ENCODE assay signal across 15 cellular contexts in the genomic region with DNA sequence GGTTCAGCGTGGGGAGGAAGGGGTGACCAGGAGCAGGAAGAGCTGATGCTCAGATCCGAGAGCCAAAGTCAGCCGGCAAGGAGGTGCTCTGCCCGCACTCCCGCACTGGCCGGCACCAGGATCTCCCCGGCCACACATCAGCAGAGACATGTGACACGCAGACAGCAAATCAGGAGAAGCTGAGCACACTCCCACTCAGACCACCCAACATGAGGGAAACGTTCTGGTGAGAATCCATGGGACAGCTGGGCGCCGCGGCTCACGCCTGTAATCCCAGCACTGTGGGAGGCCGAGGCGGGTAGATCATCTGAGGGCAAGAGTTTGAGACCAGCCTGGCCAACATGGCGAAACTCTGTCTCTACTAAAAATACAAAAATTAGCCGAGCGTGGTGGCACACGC. TPM values are rescaled to one million over a fixed set of nuclear protein-coding genes. Genes with fewer than 3 reads are reported as not detected.
DNase-seq lines count a peak whose midpoint lies in the region; ATAC-seq lines count a peak whose summit lies in the region.
"Had no signal": no experiment of that assay in that cellular context is flagged by ENCODE, and none has a peak within 500 bp of the region (broad histone marks: within the 10 kb centered on the region; RNA-seq: fewer than 3 reads in every experiment).

No MANE protein-coding gene starts in this region.

- POLR2A ChIA-PET in T-cell (lab: Charles Lee): interaction anchor here in 1 of 2 donors (0.5 kb wide), 1 partner anchor 35 kb away, joined by 4 read pairs; no protein-coding TSS in a partner anchor

- CTCF ChIA-PET in T-cell (lab: Charles Lee): interaction anchor here (0.6 to 2.4 kb wide), 7 partner anchors 9 to 247 kb away, joined by 3 to 15 read pairs (median 4); no protein-coding TSS in a partner anchor

- peaks cover 20% of the 10 kb centered on the region for H3K4me1 Mint-ChIP-seq in stimulated activated naive CD8-positive, alpha-beta T cell treated with anti-CD3 and anti-CD28 coated beads, Interleukin-15, amount 100 ng/mL, for 72 hours
- H3K4me1 Mint-ChIP-seq in T-cell: peaks cover 9 to 21% (median 17%) of the 10 kb centered on the region in 3 donors
- H3K4me1 Mint-ChIP-seq in stimulated activated effector memory CD8-positive, alpha-beta T cell treated with anti-CD3 and anti-CD28 coated beads, Interleukin-12 subunit alpha, Interleukin-12 subunit beta, amount 100 ng/mL, for 72 hours: peaks cover 33% of the 10 kb centered on the region

- no peak for ATAC-seq in stimulated activated naive CD8-positive, alpha-beta T cell treated with anti-CD3 and anti-CD28 coated beads, Interleukin-15, amount 100 ng/mL, for 72 hours
- no peak for ATAC-seq in stimulated activated naive CD8-positive, alpha-beta T cell treated with anti-CD3 and anti-CD28 coated beads, Interleukin-15, Interleukin-2, amounts not matched to agents 100 U/mL and 50 U/mL, for 24 hours
- no peak for ATAC-seq in T-cell (replicated peaks in 1 of 4)
- ATAC-seq in stimulated activated effector memory CD8-positive, alpha-beta T cell treated with anti-CD3 and anti-CD28 coated beads, Interleukin-12 subunit alpha, Interleukin-12 subunit beta, amount 100 ng/mL, for 72 hours: no peak
- no peak for ATAC-seq in esophagus mucosa

- H3K27ac Mint-ChIP-seq in stimulated activated naive CD8-positive, alpha-beta T cell treated with anti-CD3 and anti-CD28 coated beads, Interleukin-15, amount 100 ng/mL, for 72 hours: peak overlapping the region; percentile 14 to 59
- peak overlapping the region; percentile 77 to 80 for H3K27ac Mint-ChIP-seq in T-cell
- peak overlapping the region; percentile 74 for H3K27ac Mint-ChIP-seq in stimulated activated effector memory CD8-positive, alpha-beta T cell treated with anti-CD3 and anti-CD28 coated beads, Interleukin-12 subunit alpha, Interleukin-12 subunit beta, amount 100 ng/mL, for 72 hours
- H3K27ac Mint-ChIP-seq: activated CD4-positive, alpha-beta T cell treated with anti-CD3 and anti-CD28 coated beads for 36 hours; activated CD8-positive, alpha-beta T cell treated with anti-CD3 and anti-CD28 coated beads, Interleukin-2, amount 10 ng/mL, durations not matched to agents 7 days and 5 days; stimulated activated naive B cell treated with anti-CD40 and anti-IgM and Interleukin-4, amounts not matched to agents 10 μg/mL and 1 μg/mL and 100 μg/mL, for 72 hours had no signal

- H3K4me3 Mint-ChIP-seq in stimulated activated naive CD8-positive, alpha-beta T cell treated with anti-CD3 and anti-CD28 coated beads, Interleukin-15, amount 100 ng/mL, for 72 hours: no peak overlapping the region
- no peak overlapping the region for H3K4me3 Mint-ChIP-seq in T-cell
- no peak overlapping the region for H3K4me3 Mint-ChIP-seq in stimulated activated effector memory CD8-positive, alpha-beta T cell treated with anti-CD3 and anti-CD28 coated beads, Interleukin-12 subunit alpha, Interleukin-12 subunit beta, amount 100 ng/mL, for 72 hours
- H3K4me3 Mint-ChIP-seq: activated CD4-positive, alpha-beta T cell treated with anti-CD3 and anti-CD28 coated beads for 36 hours; activated CD8-positive, alpha-beta T cell treated with anti-CD3 and anti-CD28 coated beads, Interleukin-2, amount 10 ng/mL, durations not matched to agents 7 days and 5 days; activated naive CD8-positive, alpha-beta T cell treated with anti-CD3 and anti-CD28 coated beads, Interleukin-2, amount 10 ng/mL, durations not matched to agents 7 days and 5 days; stimulated activated naive B cell treated with anti-CD40 and anti-IgM and Interleukin-4, amounts not matched to agents 10 μg/mL and 1 μg/mL and 100 μg/mL, for 72 hours; T-helper 2 cell treated with Interferon-gamma antibody and Interleukin-4, amounts not matched to agents 5 μg/mL and 100 μg/mL, for 36 hours had no signal

- H3K9me3 Mint-ChIP-seq in stimulated activated naive CD8-positive, alpha-beta T cell treated with anti-CD3 and anti-CD28 coated beads, Interleukin-15, amount 100 ng/mL, for 72 hours: no peaks in the 10 kb centered on the region
- no peaks in the 10 kb centered on the region for H3K9me3 Mint-ChIP-seq in T-cell
- no peaks in the 10 kb centered on the region for H3K9me3 Mint-ChIP-seq in stimulated activated effector memory CD8-positive, alpha-beta T cell treated with anti-CD3 and anti-CD28 coated beads, Interleukin-12 subunit alpha, Interleukin-12 subunit beta, amount 100 ng/mL, for 72 hours
- H3K9me3 Mint-ChIP-seq: activated naive CD8-positive, alpha-beta T cell treated with anti-CD3 and anti-CD28 coated beads, Interleukin-2, amount 10 ng/mL, durations not matched to agents 7 days and 5 days; stimulated activated naive B cell treated with anti-CD40 and anti-IgM and Interleukin-4, amounts not matched to agents 10 μg/mL and 1 μg/mL and 100 μg/mL, for 72 hours; T-helper 2 cell treated with Interferon-gamma antibody and Interleukin-4, amounts not matched to agents 5 μg/mL and 100 μg/mL, for 36 hours had no signal

- no peak for DNase-seq in stimulated activated naive CD8-positive, alpha-beta T cell treated with anti-CD3 and anti-CD28 coated beads, Interleukin-15, amount 100 ng/mL, for 72 hours
- DNase-seq in stimulated activated naive CD8-positive, alpha-beta T cell treated with anti-CD3 and anti-CD28 coated beads, Interleukin-15, Interleukin-2, amounts not matched to agents 100 U/mL and 50 U/mL, for 24 hours: no peak
- no peak for DNase-seq in T-cell
- peak; percentile 81 for DNase-seq in left kidney (ENCODE audit: low read depth, low spot score)
- no peak for DNase-seq in stimulated activated effector memory CD8-positive, alpha-beta T cell treated with anti-CD3 and anti-CD28 coated beads, Interleukin-12 subunit alpha, Interleukin-12 subunit beta, amount 100 ng/mL, for 72 hours (ENCODE audit: low spot score in 2 of 2)
- no peak for DNase-seq in DMS 273 (lab: John Stamatoyannopoulos, UW; ENCODE audit: unreplicated experiment)
- DNase-seq in stimulated activated CD4-positive, alpha-beta T cell treated with anti-CD3 and anti-CD28 coated beads, Interleukin-1b, Interleukin-23, amount 100 ng/mL, for 48 hours: no peak
- DNase-seq: cortex of kidney, NCI-H524 treated with DMSO at 0.1 percent for 48 hours had no signal

- peaks cover 20% of the 10 kb centered on the region for H3K36me3 Mint-ChIP-seq in T-cell
- H3K36me3 Mint-ChIP-seq in stimulated activated effector memory CD8-positive, alpha-beta T cell treated with anti-CD3 and anti-CD28 coated beads, Interleukin-12 subunit alpha, Interleukin-12 subunit beta, amount 100 ng/mL, for 72 hours: peaks cover 98% of the 10 kb centered on the region

- H3K27me3 Mint-ChIP-seq in stimulated activated naive CD8-positive, alpha-beta T cell treated with anti-CD3 and anti-CD28 coated beads, Interleukin-15, amount 100 ng/mL, for 72 hours: no peaks in the 10 kb centered on the region
- H3K27me3 Mint-ChIP-seq in T-cell: no peaks in the 10 kb centered on the region
- H3K27me3 Mint-ChIP-seq: activated CD4-positive, alpha-beta T cell treated with anti-CD3 and anti-CD28 coated beads for 36 hours; activated naive CD8-positive, alpha-beta T cell treated with anti-CD3 and anti-CD28 coated beads, Interleukin-2, amount 10 ng/mL, durations not matched to agents 7 days and 5 days; stimulated activated naive B cell treated with anti-CD40 and anti-IgM and Interleukin-4, amounts not matched to agents 10 μg/mL and 1 μg/mL and 100 μg/mL, for 72 hours had no signal

RNA-seq across cellular contexts. Expression of a gene that starts 18.6 kb away (rescaled TPM):
- total RNA-seq in T-cell (10 to 100 TPM; 73.4 to 91.1 (median 90.2) TPM), esophagus mucosa (67.1 TPM)

RNA-seq across cellular contexts. Expression of a gene that starts 28.6 kb away (rescaled TPM):
- total RNA-seq in T-cell: 100 to 1,000 TPM; 249 to 498 (median 304) TPM
- 7.1 TPM for total RNA-seq in esophagus mucosa

RNA-seq across cellular contexts. Expression of a gene that starts 47.7 kb away (rescaled TPM):
- total RNA-seq in T-cell: 10 to 100 TPM; 16.7 to 32.2 (median 26.7) TPM
- total RNA-seq in esophagus mucosa: 27.2 TPM

Comparison
In these comparisons a context has a peak if more than half of its experiments do, and no peak if none do; other contexts are left out.
1. RNA of a gene that starts 28.6 kb away (total RNA-seq): 249 to 498 TPM in T-cell; 7.1 TPM in esophagus mucosa (single experiment); every median in the first group is over 10 times any median in the second.
2. Peak in every context shown above with its lines, with median percentiles within 50 percentile points of each other: H3K27ac Mint-ChIP-seq.